ENCODE assay signal across 16 cellular contexts in the genomic region with DNA sequence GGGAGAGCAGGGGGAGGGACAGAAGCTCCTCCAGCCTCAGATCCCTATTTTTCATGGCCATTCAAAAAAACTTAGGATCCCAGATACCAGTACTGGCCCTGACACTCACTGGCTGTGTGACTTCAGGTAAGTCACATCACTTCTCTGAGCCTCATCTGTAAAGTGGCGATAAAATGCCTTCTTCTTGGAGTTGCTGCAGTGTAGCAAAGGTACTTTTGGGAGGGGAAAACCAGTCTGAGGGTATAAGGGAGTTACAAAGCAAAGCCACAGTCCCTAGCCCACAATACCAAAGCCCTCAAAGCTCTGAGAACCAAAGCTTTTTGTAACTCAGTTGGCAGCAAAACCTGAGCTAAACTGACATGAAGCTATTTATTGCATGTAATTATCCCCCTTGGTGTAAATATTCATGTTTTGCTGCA. TPM values are rescaled to one million over a fixed set of nuclear protein-coding genes. Genes with fewer than 3 reads are reported as not detected.
"Had no signal": no experiment of that assay in that cellular context is flagged by ENCODE, and none has a peak within 500 bp of the region (broad histone marks: within the 10 kb centered on the region; RNA-seq: fewer than 3 reads in every experiment).

No MANE protein-coding gene starts in this region.

- H3K36me3 ChIP-seq: brain microvascular endothelial cell, heart left ventricle, upper lobe of right lung had no signal

- H3K9me3 ChIP-seq: heart left ventricle, upper lobe of right lung had no signal

- H3K27ac Mint-ChIP-seq: activated CD4-positive, alpha-beta T cell treated with anti-CD3 and anti-CD28 coated beads, Interleukin-2, amount 10 ng/mL, durations not matched to agents 7 days and 5 days; activated naive CD8-positive, alpha-beta T cell treated with anti-CD3 and anti-CD28 coated beads for 36 hours; naive B cell had no signal

- H3K36me3 Mint-ChIP-seq: activated naive CD8-positive, alpha-beta T cell treated with anti-CD3 and anti-CD28 coated beads for 36 hours; naive B cell had no signal

- H3K9me3 Mint-ChIP-seq: activated CD4-positive, alpha-beta T cell treated with anti-CD3 and anti-CD28 coated beads, Interleukin-2, amount 10 ng/mL, durations not matched to agents 7 days and 5 days; activated naive CD8-positive, alpha-beta T cell treated with anti-CD3 and anti-CD28 coated beads for 36 hours; central memory CD8-positive, alpha-beta T cell had no signal

- H3K27me3 ChIP-seq: brain microvascular endothelial cell, upper lobe of right lung had no signal

- H3K4me3 Mint-ChIP-seq: activated CD4-positive, alpha-beta T cell treated with anti-CD3 and anti-CD28 coated beads, Interleukin-2, amount 10 ng/mL, durations not matched to agents 7 days and 5 days; activated naive CD8-positive, alpha-beta T cell treated with anti-CD3 and anti-CD28 coated beads for 36 hours; central memory CD8-positive, alpha-beta T cell; naive B cell had no signal

- H3K4me1 Mint-ChIP-seq: activated CD4-positive, alpha-beta T cell treated with anti-CD3 and anti-CD28 coated beads, Interleukin-2, amount 10 ng/mL, durations not matched to agents 7 days and 5 days; activated naive CD8-positive, alpha-beta T cell treated with anti-CD3 and anti-CD28 coated beads for 36 hours; central memory CD8-positive, alpha-beta T cell; naive B cell had no signal

- H3K27ac ChIP-seq: brain microvascular endothelial cell, epithelial cell of prostate, heart left ventricle had no signal

- H3K4me3 ChIP-seq: heart left ventricle, lung, upper lobe of right lung had no signal

- DNase-seq: activated CD4-positive, alpha-beta T cell treated with anti-CD3 and anti-CD28 coated beads, Interleukin-2, amount 10 ng/mL, durations not matched to agents 7 days and 5 days; activated CD4-positive, CD25-positive, alpha-beta regulatory T cell; activated CD8-positive, alpha-beta memory T cell treated with anti-CD3 and anti-CD28 coated beads for 24 hours; activated naive CD8-positive, alpha-beta T cell treated with anti-CD3 and anti-CD28 coated beads for 36 hours; brain microvascular endothelial cell; islet precursor cell; naive B cell; stimulated activated CD4-positive, alpha-beta T cell treated with anti-CD3 and anti-CD28 coated beads, Interleukin-15, amount 100 ng/mL, for 24 hours; stimulated activated CD4-positive, alpha-beta T cell treated with anti-CD3 and anti-CD28 coated beads, Interleukin-4, amount 100 ng/mL, for 1 hour; stimulated activated naive CD4-positive, alpha-beta T cell treated with Interleukin-2 at 50 U/mL for 16 hours; upper lobe of right lung had no signal

RNA-seq across cellular contexts. Expression of gene COL13A1, which starts 43.4 kb away (rescaled TPM):
- total RNA-seq: activated CD4-positive, alpha-beta T cell treated with anti-CD3 and anti-CD28 coated beads, Interleukin-2, amount 10 ng/mL, durations not matched to agents 7 days and 5 days; activated naive CD8-positive, alpha-beta T cell treated with anti-CD3 and anti-CD28 coated beads for 36 hours; T-helper 2 cell treated with Interferon-gamma antibody and Interleukin-4, amounts not matched to agents 100 ng/mL and 5 ng/mL, for 36 hours had no signal
